18 cellular contexts compared by ENCODE assay signal in the genomic region with DNA sequence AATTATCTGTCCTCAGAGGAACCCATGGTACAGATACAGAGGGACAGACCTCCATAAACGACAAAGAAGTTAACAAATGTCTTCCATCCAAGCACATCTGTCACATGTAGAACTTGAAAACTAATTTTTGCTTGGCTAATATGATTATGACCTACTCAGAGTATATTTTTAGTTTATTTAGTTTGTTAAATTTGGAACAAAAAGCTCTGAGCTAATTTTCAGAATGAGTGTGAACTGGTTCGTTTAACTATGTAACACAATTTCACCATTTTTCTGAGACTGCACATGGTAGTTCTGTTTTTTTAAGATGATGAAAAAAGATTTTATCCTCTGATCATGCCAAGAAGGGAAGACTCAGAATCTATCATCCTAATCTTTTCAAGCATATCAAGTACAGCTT. TPM values are rescaled to one million over a fixed set of nuclear protein-coding genes. Genes with fewer than 3 reads are reported as not detected.
DNase-seq lines count a peak whose midpoint lies in the region; ATAC-seq, FAIRE-seq and TF ChIP-seq lines count a peak whose summit lies in the region.
"Had no signal": no experiment of that assay in that cellular context is flagged by ENCODE, and none has a peak within 500 bp of the region (broad histone marks: within the 10 kb centered on the region; RNA-seq: fewer than 3 reads in every experiment).

No MANE protein-coding gene starts in this region.

- H3K4me2 ChIP-seq in GM12878 (ENCODE audit: control insufficient read depth, insufficient read depth): no peak overlapping the region
- H3K4me2 ChIP-seq: A549; BLaER1 treated with 17β-estradiol and CSF1 and Interleukin-3, amounts not matched to agents 10 nM and 100 nM had no signal

- peaks cover 2% of the 10 kb centered on the region; the same call in 2 of the 3 replicates for H3K9me3 ChIP-seq in GM12878 (replicated peaks; ENCODE audit: control insufficient read depth, insufficient read depth, low read length)
- H3K9me3 ChIP-seq: A549; BLaER1 treated with 17β-estradiol and CSF1 and Interleukin-3, amounts not matched to agents 10 nM and 100 nM; Caco-2 had no signal

- H3K79me2 ChIP-seq in GM12878 (ENCODE audit: control insufficient read depth, insufficient read depth, low read length): no peaks in the 10 kb centered on the region

- CTCF ChIA-PET in GM12878 (lab: Yijun Ruan, JAX): interaction anchor here (0.7 to 0.9 kb wide), 2 partner anchors 786 to 879 kb away, joined by 3 to 4 read pairs; no protein-coding TSS in a partner anchor

- 3% methylated on average over 2 of the region's 2 CpGs for WGBS in GM12878 (ENCODE audit: insufficient coverage, insufficient replicate concordance, low lambda C conversion rate, missing lambda C conversion rate)

- H2AFZ ChIP-seq in GM12878 (ENCODE audit: control insufficient read depth, low read depth, low read length): peak overlapping the region; percentile 39

- H3K4me1 ChIP-seq in GM12878 (ENCODE audit: control insufficient read depth, insufficient read depth, low read length): no peaks in the 10 kb centered on the region
- H3K4me1 ChIP-seq: BLaER1 treated with 17β-estradiol and CSF1 and Interleukin-3, amounts not matched to agents 10 nM and 100 nM had no signal

- RAD21 ChIA-PET in GM12878 (lab: Charles Lee; ENCODE audit: unreplicated experiment): interaction anchor here (1.0 to 1.1 kb wide), 2 partner anchors 17 to 786 kb away, joined by 4 to 6 read pairs; no protein-coding TSS in a partner anchor

- intact Hi-C loops in GM12878 (cut with micrococcal nuclease; ENCODE audit: unreplicated experiment): loop anchor here (10.0 kb wide), 1 partner anchor 128 kb away; no protein-coding TSS in a partner anchor

- POLR2A ChIA-PET in GM12878 (lab: Charles Lee): interaction anchor here (0.6 kb wide), 1 partner anchor 45 kb away, joined by 4 read pairs; no protein-coding TSS in a partner anchor

- H4K20me1 ChIP-seq in GM12878 (ENCODE audit: control insufficient read depth, insufficient read depth): no peaks in the 10 kb centered on the region
- H4K20me1 ChIP-seq: BLaER1 treated with 17β-estradiol and CSF1 and Interleukin-3, amounts not matched to agents 10 nM and 100 nM had no signal

- no peak for TF ChIP-seq POLR2A in GM12878 (IDR thresholded peaks at IDR 0.05; ENCODE audit: low read depth, low read length)

- no peak for TF ChIP-seq EP300 in GM12878 (IDR thresholded peaks at IDR 0.05; ENCODE audit: borderline replicate concordance in 1 of 2, control insufficient read depth in 1 of 2, low read depth in 2 of 2, low read length in 2 of 2)

- SMC1A ChIA-PET in GM12878 (lab: Charles Lee; ENCODE audit: uncharacterized antibody, unreplicated experiment): interaction anchor here (0.7 to 1.3 kb wide), 2 partner anchors 15 to 46 kb away, joined by 4 to 5 read pairs; no protein-coding TSS in a partner anchor

- in situ Hi-C loops in GM12878 (cut with MboI): loop anchor here (10.0 kb wide), 1 partner anchor 658 kb away; no protein-coding TSS in a partner anchor

- DNase-seq in GM06990 (ENCODE audit: extremely low read depth, insufficient read length) (peak; percentile 29), GM19239 (ENCODE audit: insufficient read length, low spot score) (no peak), GM12878 (ENCODE audit: low read depth, low spot score) (no peak), anterior cingulate cortex (lab: John Stamatoyannopoulos, UW) (no peak)
- DNase-seq: AML-193; Caco-2; Calu3; CD4-positive, alpha-beta T cell; CD8-positive, alpha-beta T cell; DMS79 treated with DMSO at 0.1 percent for 48 hours; GF-D8 had no signal

- FAIRE-seq in GM19239 (lab: Jason Lieb, UNC) (peak; percentile 59), GM12878 (lab: Jason Lieb, UNC) (no peak)
- FAIRE-seq: A549, D721Med, GM12891 had no signal

- H3K9ac ChIP-seq in GM12878 (ENCODE audit: control insufficient read depth, insufficient read depth, low read length): no peak overlapping the region
- H3K9ac ChIP-seq: BLaER1 treated with 17β-estradiol and CSF1 and Interleukin-3, amounts not matched to agents 10 nM and 100 nM had no signal

- no peaks in the 10 kb centered on the region for H3K27me3 ChIP-seq in GM06990 (replicated peaks; ENCODE audit: control insufficient read depth, insufficient read depth, low read length)
- no peaks in the 10 kb centered on the region for H3K27me3 ChIP-seq in GM12878 (replicated peaks in 1 of 2; ENCODE audit: control insufficient read depth in 2 of 2, insufficient read depth in 2 of 2, low read length in 1 of 2)
- H3K27me3 ChIP-seq: BLaER1 treated with 17β-estradiol and CSF1 and Interleukin-3, amounts not matched to agents 10 nM and 100 nM had no signal

- ATAC-seq in GM12878 (peak; percentile 20; the same call in 2 of the 3 replicates), GM19324 (IDR thresholded peaks at IDR 0.05; ENCODE audit: low FRiP score, unreplicated experiment) (no peak)
- ATAC-seq: A549; CD8-positive, alpha-beta T cell had no signal

- BruUV-seq in GM12878 (replicated peaks; lab: Mats Ljungman, UMichigan): no TSS peak

- TF ChIP-seq CTCF in GM06990 (IDR thresholded peaks at IDR 0.05; ENCODE audit: insufficient read depth, low read length, poor library complexity, severe bottlenecking) (no peak), GM12878 (IDR thresholded peaks at IDR 0.05 in 2 of 3, conservative IDR thresholded peaks at IDR 0.05 in 1 of 3; ENCODE audit: control insufficient read depth in 2 of 3, extremely low read depth in 1 of 3, insufficient read depth in 1 of 3, low read depth in 3 of 3, low read length in 3 of 3) (no peak)

- no peak overlapping the region for H3K27ac ChIP-seq in GM12878 (ENCODE audit: control insufficient read depth, insufficient read depth)
- H3K27ac ChIP-seq: 22Rv1; A549; BLaER1 treated with 17β-estradiol and CSF1 and Interleukin-3, amounts not matched to agents 10 nM and 100 nM; C4-2B had no signal

- no peaks in the 10 kb centered on the region for H3K36me3 ChIP-seq in GM06990 (ENCODE audit: control insufficient read depth, insufficient read depth, low read length)
- H3K36me3 ChIP-seq in GM12878 (ENCODE audit: control insufficient read depth in 2 of 2, insufficient read depth in 2 of 2, low read length in 1 of 2): no peaks in the 10 kb centered on the region
- H3K36me3 ChIP-seq: BLaER1 treated with 17β-estradiol and CSF1 and Interleukin-3, amounts not matched to agents 10 nM and 100 nM had no signal

- H3K4me3 ChIP-seq in GM06990 (replicated peaks; ENCODE audit: low read depth, low read length) (no peak overlapping the region), GM12878 (no peak overlapping the region)
- H3K4me3 ChIP-seq: A549; BLaER1 treated with 17β-estradiol and CSF1 and Interleukin-3, amounts not matched to agents 10 nM and 100 nM had no signal

- no peak for TF ChIP-seq RAD21 in GM12878 (IDR thresholded peaks at IDR 0.05; ENCODE audit: insufficient read depth, low read depth, low read length)

TF ChIP-seq in GM12878, 131 proteins besides CTCF, POLR2A, EP300 and RAD21 (continues in another document):
- TF ChIP-seq ZNF207 (IDR thresholded peaks at IDR 0.05; ENCODE audit: borderline replicate concordance) (no peak), NRF1 (conservative IDR thresholded peaks at IDR 0.05; ENCODE audit: low read depth, low read length) (no peak), CBX5 (IDR thresholded peaks at IDR 0.05; ENCODE audit: low read depth) (no peak), POLR2AphosphoS2 (IDR thresholded peaks at IDR 0.05; ENCODE audit: low read depth, low read length) (no peak), CHD1 (IDR thresholded peaks at IDR 0.05; ENCODE audit: low read depth, low read length) (no peak), CREB1 (IDR thresholded peaks at IDR 0.05; ENCODE audit: low read depth) (no peak), ATF7 (IDR thresholded peaks at IDR 0.05; ENCODE audit: low read depth) (0 out of 2 replicates have a peak, but pooled peaks have one; percentile 18), CHD4 (IDR thresholded peaks at IDR 0.05) (no peak), JUNB (IDR thresholded peaks at IDR 0.05) (peak; percentile 82), FOXM1 (IDR thresholded peaks at IDR 0.05; ENCODE audit: low read depth, low read length) (peak; percentile 50; the same call in 1 of the 2 replicates), GABPA (IDR thresholded peaks at IDR 0.05; ENCODE audit: low read depth) (peak; percentile 16; the same call in 1 of the 2 replicates), ASH2L (IDR thresholded peaks at IDR 0.05; ENCODE audit: borderline replicate concordance, low read depth) (no peak), DPF2 (IDR thresholded peaks at IDR 0.05) (no peak)

RNA-seq across cellular contexts. Expression of gene PREP, which starts 34.4 kb away (rescaled TPM):
- 41.2 and 42.9 TPM in 2 replicates for total RNA-seq in GM12878 (2013; cell fraction: nucleolus; rRNA removed)
- total RNA-seq in GM12878 (2014; rRNA removed) (12.0 and 12.4 TPM in 2 replicates), GM12878 (2014; rRNA removed; fragmentation: Illumina TruSeq; extraction: Trizol) (14.3 and 14.7 TPM in 2 replicates), GM12878 (2021) (24.7 and 26.2 TPM in 2 replicates)
- 15.4 TPM for polyA plus RNA-seq in GM12878 (2011; ENCODE audit: low read depth)
- polyA plus RNA-seq in GM12878 (2011; rRNA removed) (21.7 and 22.0 TPM in 2 replicates), GM12878 (2014; fragmentation: Illumina TruSeq; extraction: Trizol) (23.8 and 27.8 TPM in 2 replicates), GM12878 (2014; fragmentation: Nextera tagmentation; extraction: Ambion mirVana) (1 to 10 TPM; 6.5 to 9.9 TPM), GM12878 (2014; rRNA removed) (10.2 and 13.3 TPM in 2 replicates), GM12878 (2016; fragmentation: Nextera tagmentation; extraction: Ambion mirVana) (10 to 100 TPM; 27.0 to 33.6 TPM)
- polyA plus RNA-seq in GM12878 (2011; cell fraction: cytosol; rRNA removed): 16.9 and 24.2 TPM in 2 replicates
- polyA plus RNA-seq in GM12878 (2011; cell fraction: nucleus; rRNA removed): 31.2 and 49.7 TPM in 2 replicates
- polyA plus RNA-seq in GM12878 (2012): 16.3 and 22.0 TPM in 2 replicates
- 29.8 and 34.0 TPM in 2 replicates for polyA minus RNA-seq in GM12878 (2011; rRNA and poly(A)+ RNA removed)
- polyA minus RNA-seq in GM12878 (2011; cell fraction: cytosol; rRNA and poly(A)+ RNA removed): 11.2 and 13.8 TPM in 2 replicates
- 21.2 and 35.5 TPM in 2 replicates for polyA minus RNA-seq in GM12878 (2011; cell fraction: nucleus; rRNA and poly(A)+ RNA removed)
